Comparison of ENCODE assay signal across 2 cellular contexts in the genomic region with DNA sequence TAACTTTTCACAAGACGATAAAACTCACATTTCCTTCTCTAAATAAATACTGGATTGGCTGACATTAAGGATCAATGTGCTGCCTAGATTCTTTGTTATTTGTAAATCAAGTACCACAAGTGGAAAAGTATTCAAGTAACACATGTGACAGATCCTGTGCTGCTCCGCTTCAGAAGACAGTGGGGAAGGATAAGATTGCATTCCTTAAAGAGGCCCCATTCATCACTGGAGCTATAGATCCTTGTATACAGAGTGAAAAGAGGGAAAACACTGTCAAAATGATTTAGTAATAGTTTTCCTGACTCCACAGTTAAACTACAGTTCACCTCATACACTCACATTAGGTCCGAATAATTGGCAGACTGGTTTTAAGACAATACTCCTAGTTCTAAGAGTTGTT.
TF ChIP-seq lines count a peak whose summit lies in the region.

No MANE protein-coding gene starts in this region.

TF ChIP-seq in GM23338, 12 proteins besides CTCF, POLR2A, EP300 and RAD21:
- TF ChIP-seq EZH2 (IDR thresholded peaks at IDR 0.05; ENCODE audit: low read depth, unreplicated experiment): no peak
- TF ChIP-seq NANOG (IDR thresholded peaks at IDR 0.05; ENCODE audit: borderline replicate concordance): no peak
- TF ChIP-seq JUNB (IDR thresholded peaks at IDR 0.05; ENCODE audit: unreplicated experiment): no peak
- TF ChIP-seq, protein P1, sequence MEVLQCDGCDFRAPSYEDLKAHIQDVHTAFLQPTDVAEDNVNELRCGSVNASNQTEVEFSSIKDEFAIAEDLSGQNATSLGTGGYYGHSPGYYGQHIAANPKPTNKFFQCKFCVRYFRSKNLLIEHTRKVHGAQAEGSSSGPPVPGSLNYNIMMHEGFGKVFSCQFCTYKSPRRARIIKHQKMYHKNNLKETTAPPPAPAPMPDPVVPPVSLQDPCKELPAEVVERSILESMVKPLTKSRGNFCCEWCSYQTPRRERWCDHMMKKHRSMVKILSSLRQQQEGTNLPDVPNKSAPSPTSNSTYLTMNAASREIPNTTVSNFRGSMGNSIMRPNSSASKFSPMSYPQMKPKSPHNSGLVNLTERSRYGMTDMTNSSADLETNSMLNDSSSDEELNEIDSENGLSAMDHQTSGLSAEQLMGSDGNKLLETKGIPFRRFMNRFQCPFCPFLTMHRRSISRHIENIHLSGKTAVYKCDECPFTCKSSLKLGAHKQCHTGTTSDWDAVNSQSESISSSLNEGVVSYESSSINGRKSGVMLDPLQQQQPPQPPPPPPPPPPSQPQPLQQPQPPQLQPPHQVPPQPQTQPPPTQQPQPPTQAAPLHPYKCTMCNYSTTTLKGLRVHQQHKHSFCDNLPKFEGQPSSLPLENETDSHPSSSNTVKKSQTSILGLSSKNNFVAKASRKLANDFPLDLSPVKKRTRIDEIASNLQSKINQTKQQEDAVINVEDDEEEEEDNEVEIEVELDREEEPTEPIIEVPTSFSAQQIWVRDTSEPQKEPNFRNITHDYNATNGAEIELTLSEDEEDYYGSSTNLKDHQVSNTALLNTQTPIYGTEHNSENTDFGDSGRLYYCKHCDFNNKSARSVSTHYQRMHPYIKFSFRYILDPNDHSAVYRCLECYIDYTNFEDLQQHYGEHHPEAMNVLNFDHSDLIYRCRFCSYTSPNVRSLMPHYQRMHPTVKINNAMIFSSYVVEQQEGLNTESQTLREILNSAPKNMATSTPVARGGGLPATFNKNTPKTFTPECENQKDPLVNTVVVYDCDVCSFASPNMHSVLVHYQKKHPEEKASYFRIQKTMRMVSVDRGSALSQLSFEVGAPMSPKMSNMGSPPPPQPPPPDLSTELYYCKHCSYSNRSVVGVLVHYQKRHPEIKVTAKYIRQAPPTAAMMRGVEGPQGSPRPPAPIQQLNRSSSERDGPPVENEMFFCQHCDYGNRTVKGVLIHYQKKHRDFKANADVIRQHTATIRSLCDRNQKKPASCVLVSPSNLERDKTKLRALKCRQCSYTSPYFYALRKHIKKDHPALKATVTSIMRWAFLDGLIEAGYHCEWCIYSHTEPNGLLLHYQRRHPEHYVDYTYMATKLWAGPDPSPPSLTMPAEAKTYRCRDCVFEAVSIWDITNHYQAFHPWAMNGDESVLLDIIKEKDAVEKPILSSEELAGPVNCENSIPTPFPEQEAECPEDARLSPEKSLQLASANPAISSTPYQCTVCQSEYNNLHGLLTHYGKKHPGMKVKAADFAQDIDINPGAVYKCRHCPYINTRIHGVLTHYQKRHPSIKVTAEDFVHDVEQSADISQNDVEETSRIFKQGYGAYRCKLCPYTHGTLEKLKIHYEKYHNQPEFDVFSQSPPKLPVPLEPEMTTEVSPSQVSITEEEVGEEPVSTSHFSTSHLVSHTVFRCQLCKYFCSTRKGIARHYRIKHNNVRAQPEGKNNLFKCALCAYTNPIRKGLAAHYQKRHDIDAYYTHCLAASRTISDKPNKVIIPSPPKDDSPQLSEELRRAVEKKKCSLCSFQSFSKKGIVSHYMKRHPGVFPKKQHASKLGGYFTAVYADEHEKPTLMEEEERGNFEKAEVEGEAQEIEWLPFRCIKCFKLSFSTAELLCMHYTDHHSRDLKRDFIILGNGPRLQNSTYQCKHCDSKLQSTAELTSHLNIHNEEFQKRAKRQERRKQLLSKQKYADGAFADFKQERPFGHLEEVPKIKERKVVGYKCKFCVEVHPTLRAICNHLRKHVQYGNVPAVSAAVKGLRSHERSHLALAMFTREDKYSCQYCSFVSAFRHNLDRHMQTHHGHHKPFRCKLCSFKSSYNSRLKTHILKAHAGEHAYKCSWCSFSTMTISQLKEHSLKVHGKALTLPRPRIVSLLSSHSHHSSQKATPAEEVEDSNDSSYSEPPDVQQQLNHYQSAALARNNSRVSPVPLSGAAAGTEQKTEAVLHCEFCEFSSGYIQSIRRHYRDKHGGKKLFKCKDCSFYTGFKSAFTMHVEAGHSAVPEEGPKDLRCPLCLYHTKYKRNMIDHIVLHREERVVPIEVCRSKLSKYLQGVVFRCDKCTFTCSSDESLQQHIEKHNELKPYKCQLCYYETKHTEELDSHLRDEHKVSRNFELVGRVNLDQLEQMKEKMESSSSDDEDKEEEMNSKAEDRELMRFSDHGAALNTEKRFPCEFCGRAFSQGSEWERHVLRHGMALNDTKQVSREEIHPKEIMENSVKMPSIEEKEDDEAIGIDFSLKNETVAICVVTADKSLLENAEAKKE (CRISPR knock-in tag; IDR thresholded peaks at IDR 0.05): no peak
- TF ChIP-seq ZNF114 (CRISPR knock-in tag; IDR thresholded peaks at IDR 0.05): no peak
- no peak for TF ChIP-seq POLR2AphosphoS5 (IDR thresholded peaks at IDR 0.05; ENCODE audit: low read depth)
TF ChIP-seq in GM23338: peak in this region for 0.

TF ChIP-seq in H1, 55 proteins besides CTCF, POLR2A, EP300 and RAD21:
- TF ChIP-seq PHF8 (conservative IDR thresholded peaks at IDR 0.05; ENCODE audit: low read depth, low read length) (no peak), YY1 (IDR thresholded peaks at IDR 0.05; ENCODE audit: low read depth, low read length) (no peak), ATF3 (IDR thresholded peaks at IDR 0.05; ENCODE audit: insufficient read depth, low read depth, low read length) (no peak), KDM5A (IDR thresholded peaks at IDR 0.05; ENCODE audit: low read length) (no peak), HDAC6 (IDR thresholded peaks at IDR 0.05; ENCODE audit: low read depth, low read length) (no peak)
